In the genomic region with DNA sequence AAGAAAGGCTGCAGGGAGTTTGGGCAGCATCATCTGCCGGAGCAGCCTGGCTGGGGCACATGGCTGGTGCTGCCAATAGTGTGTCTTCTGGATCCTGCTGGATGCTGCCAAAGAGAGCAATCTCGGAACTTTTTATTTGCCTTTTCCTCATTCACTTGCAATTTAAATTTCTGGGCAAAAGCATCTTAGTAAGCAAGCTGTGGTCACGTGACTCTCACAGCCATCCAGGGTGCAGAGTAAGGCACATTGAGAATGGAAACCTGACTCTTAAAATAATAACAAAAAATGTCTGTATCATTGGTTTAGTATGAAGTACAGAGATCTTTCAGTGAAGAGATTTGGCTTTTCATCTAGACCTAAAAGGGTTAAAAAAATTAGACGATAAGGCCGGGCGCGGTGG, we compare ENCODE assay signal across 29 cellular contexts.
"Had no signal": no experiment of that assay in that cellular context is flagged by ENCODE, and none has a peak within 500 bp of the region (broad histone marks: within the 10 kb centered on the region; RNA-seq: fewer than 3 reads in every experiment).

No MANE protein-coding gene starts in this region.

- H3K36me3 ChIP-seq: left lung, lower lobe of right lung, ovary, right atrium auricular region, stomach, thyroid gland, transverse colon, upper lobe of left lung, vagina had no signal

- H3K4me3 Mint-ChIP-seq: naive thymus-derived CD4-positive, alpha-beta T cell; natural killer cell treated with Interleukin-12 subunit alpha and Interleukin-12 subunit beta and Interleukin-15 and Interleukin-18, amount 100 ng/mL, for 72 hours; stimulated activated naive B cell treated with anti-CD40 and anti-IgM and Interleukin-4, amounts not matched to agents 10 μg/mL and 1 μg/mL and 100 μg/mL, for 72 hours had no signal

- H3K27ac ChIP-seq: left lung, lower lobe of right lung, ovary, right atrium auricular region, skin epidermis, stomach, testis, thyroid gland, transverse colon, upper lobe of left lung, vagina had no signal

- H3K4me3 ChIP-seq: left lung, lower lobe of right lung, mucosa of descending colon, ovary, right atrium auricular region, skin epidermis, stomach, thyroid gland, transverse colon, upper lobe of left lung, vagina had no signal

- H3K9me3 Mint-ChIP-seq: stimulated activated naive B cell treated with anti-CD40 and anti-IgM and Interleukin-4, amounts not matched to agents 10 μg/mL and 1 μg/mL and 100 μg/mL, for 72 hours had no signal

- H3K27me3 ChIP-seq: left lung, ovary, right atrium auricular region, stomach, testis, thyroid gland, transverse colon, upper lobe of left lung, vagina had no signal

- H3K27ac Mint-ChIP-seq: naive thymus-derived CD4-positive, alpha-beta T cell; natural killer cell treated with Interleukin-12 subunit alpha and Interleukin-12 subunit beta and Interleukin-15 and Interleukin-18, amount 100 ng/mL, for 72 hours; progenitor cell of endocrine pancreas; stimulated activated naive B cell treated with anti-CD40 and anti-IgM and Interleukin-4, amounts not matched to agents 10 μg/mL and 1 μg/mL and 100 μg/mL, for 72 hours had no signal

- H3K4me1 ChIP-seq: left lung, lower lobe of right lung, right atrium auricular region, stomach, testis, thyroid gland, transverse colon, upper lobe of left lung, vagina had no signal

- H3K27me3 Mint-ChIP-seq: naive thymus-derived CD4-positive, alpha-beta T cell; natural killer cell treated with Interleukin-12 subunit alpha and Interleukin-12 subunit beta and Interleukin-15 and Interleukin-18, amount 100 ng/mL, for 72 hours; progenitor cell of endocrine pancreas; stimulated activated naive B cell treated with anti-CD40 and anti-IgM and Interleukin-4, amounts not matched to agents 10 μg/mL and 1 μg/mL and 100 μg/mL, for 72 hours had no signal

- DNase-seq: hippocampal formation; kidney glomerular epithelial cell; left cardiac atrium; left lung; lower lobe of right lung; mammary epithelial cell; mesendoderm; midbrain; mucosa of descending colon; naive thymus-derived CD4-positive, alpha-beta T cell; ovary; stimulated activated CD4-positive, alpha-beta T cell treated with anti-CD3 and anti-CD28 coated beads, Interleukin-12 subunit alpha, Interleukin-12 subunit beta, amount 100 ng/mL, for 4 hours; stimulated activated CD4-positive, alpha-beta T cell treated with anti-CD3 and anti-CD28 coated beads, Interleukin-15, amount 100 ng/mL, for 24 hours; stimulated activated CD4-positive, alpha-beta T cell treated with anti-CD3 and anti-CD28 coated beads, Interleukin-2, amount 100 ng/mL, for 24 hours; stimulated activated CD4-positive, alpha-beta T cell treated with anti-CD3 and anti-CD28 coated beads, Interleukin-4, amount 100 ng/mL, for 1 hour; stimulated activated naive B cell treated with anti-CD40 and anti-IgM and Interleukin-4, amounts not matched to agents 10 μg/mL and 1 μg/mL and 100 μg/mL, for 72 hours; stimulated activated naive CD8-positive, alpha-beta T cell treated with anti-CD3 and anti-CD28 coated beads, Interleukin-15, Interleukin-2, amounts not matched to agents 100 U/mL and 50 U/mL, for 24 hours; stomach; testis; thyroid gland; transverse colon; upper lobe of left lung had no signal

- H3K4me1 Mint-ChIP-seq: naive thymus-derived CD4-positive, alpha-beta T cell; stimulated activated naive B cell treated with anti-CD40 and anti-IgM and Interleukin-4, amounts not matched to agents 10 μg/mL and 1 μg/mL and 100 μg/mL, for 72 hours had no signal

- ATAC-seq: left cardiac atrium; left lung; lower lobe of right lung; mucosa of descending colon; naive thymus-derived CD4-positive, alpha-beta T cell; natural killer cell treated with Interleukin-12 subunit alpha and Interleukin-12 subunit beta and Interleukin-15 and Interleukin-18, amount 100 ng/mL, for 72 hours; sciatic nerve; stimulated activated naive B cell treated with anti-CD40 and anti-IgM and Interleukin-4, amounts not matched to agents 10 μg/mL and 1 μg/mL and 100 μg/mL, for 72 hours; stimulated activated naive CD8-positive, alpha-beta T cell treated with anti-CD3 and anti-CD28 coated beads, Interleukin-15, Interleukin-2, amounts not matched to agents 100 U/mL and 50 U/mL, for 24 hours had no signal

- H3K9me3 ChIP-seq: left lung, lower lobe of right lung, mucosa of descending colon, ovary, right atrium auricular region, stomach, testis, thyroid gland, transverse colon, upper lobe of left lung, vagina had no signal

- H3K36me3 Mint-ChIP-seq: naive thymus-derived CD4-positive, alpha-beta T cell; natural killer cell treated with Interleukin-12 subunit alpha and Interleukin-12 subunit beta and Interleukin-15 and Interleukin-18, amount 100 ng/mL, for 72 hours; stimulated activated naive B cell treated with anti-CD40 and anti-IgM and Interleukin-4, amounts not matched to agents 10 μg/mL and 1 μg/mL and 100 μg/mL, for 72 hours had no signal

- FAIRE-seq: keratinocyte had no signal
